ENCODE assay signal across 10 cellular contexts in genomic region chr17:50947844-50948514, GRCh38.
A peak's percentile ranks its signal among the peaks of the same experiment; 100 is the strongest.
DNase-seq lines count a peak whose midpoint lies in the region; ATAC-seq, FAIRE-seq and TF ChIP-seq lines count a peak whose summit lies in the region.
"Had no signal": no experiment of that assay in that cellular context is flagged by ENCODE, and none has a peak within 500 bp of the region (broad histone marks: within the 10 kb centered on the region; RNA-seq: fewer than 3 reads in every experiment).

No MANE protein-coding gene starts in this region.

- POLR2A ChIA-PET in A549 (lab: Yijun Ruan, JAX) = interaction anchor here (0.5 to 18.7 kb wide), 3 partner anchors 84 to 205 kb away, joined by 4 to 648 read pairs (median 4); partner anchors contain the start of genes NME1 and TOB1

- H3K27me3 Mint-ChIP-seq in mesothelial cell of epicardium (ENCODE audit: low read depth) = no peaks in the 10 kb centered on the region

- peak overlapping the region; percentile 80 for H3K27ac Mint-ChIP-seq in mesothelial cell of epicardium

- FAIRE-seq in A549 (lab: Jason Lieb, UNC) = no peak
- FAIRE-seq: colon, G401.6 had no signal

- H3K4me1 ChIP-seq in A549 = peaks cover 81% of the 10 kb centered on the region

- CTCF ChIA-PET in A549 (lab: Yijun Ruan, JAX) = interaction anchor here (0.6 to 28.2 kb wide), 16 partner anchors 8 to 401 kb away, joined by 3 to 1502 read pairs (median 6); partner anchors contain the start of genes NME1, SPATA20 and TOB1

- no peak overlapping the region for H3K4me3 ChIP-seq in A549

- in situ Hi-C loops in T47D (cut with HindIII; ENCODE audit: low pct_unique_long_range_greater_than_20kb, low sequenced_read_pairs) = no loop called here

- TF ChIP-seq EP300 in A549 (IDR thresholded peaks at IDR 0.05) = no peak
- TF ChIP-seq EP300 in Ishikawa (IDR thresholded peaks at IDR 0.05; ENCODE audit: borderline replicate concordance) = no peak

- H3K4me1 Mint-ChIP-seq in mesothelial cell of epicardium = peaks cover 43% of the 10 kb centered on the region

- H3K9me3 ChIP-seq in A549 = no peaks in the 10 kb centered on the region

- TF ChIP-seq RAD21 in A549 (conservative IDR thresholded peaks at IDR 0.05 in 1 of 2, IDR thresholded peaks at IDR 0.05 in 1 of 2) (0 out of 5 replicates have a peak, but pooled peaks of 1 of the 2 experiments have one; percentile 13), Ishikawa (IDR thresholded peaks at IDR 0.05; ENCODE audit: low read depth) (no peak)

- H3K36me3 Mint-ChIP-seq in mesothelial cell of epicardium = no peaks in the 10 kb centered on the region

- TF ChIP-seq POLR2A in A549 (IDR thresholded peaks at IDR 0.05; ENCODE audit: low read length) (no peak), GM18505 (IDR thresholded peaks at IDR 0.05; ENCODE audit: borderline replicate concordance, extremely low read depth, insufficient read depth, insufficient read length) (no peak)

- DNase-seq in A549 (ENCODE audit: low read depth in 1 of 2, low spot score in 1 of 2) = peak in 1 of 2 experiments; percentile 89
- DNase-seq in T47D (ENCODE audit: low read depth in 1 of 2, low spot score in 1 of 2) = peak; percentile 60 to 96
- peak in 1 of 2 experiments; percentile 37 for DNase-seq in mesothelial cell of epicardium (ENCODE audit: low spot score in 2 of 2, unreplicated experiment in 2 of 2)
- no peak for DNase-seq in glomerular visceral epithelial cell (ENCODE audit: extremely low spot score)
- DNase-seq in Kasumi-1 (lab: John Stamatoyannopoulos, UW) = no peak

- ATAC-seq in A549 (no peak), GM21619 (IDR thresholded peaks at IDR 0.05; ENCODE audit: unreplicated experiment) (no peak), GM18505 (IDR thresholded peaks at IDR 0.05; ENCODE audit: unreplicated experiment) (no peak)

- peak overlapping the region; percentile 71 for H3K4me2 ChIP-seq in A549

- WGBS in A549 (ENCODE audit: missing lambda C conversion rate) = 56% methylated on average over 14 of the region's 14 CpGs

- no peaks in the 10 kb centered on the region for H3K9me3 Mint-ChIP-seq in mesothelial cell of epicardium

- H3K4me3 Mint-ChIP-seq in mesothelial cell of epicardium = no peak overlapping the region

- TF ChIP-seq CTCF in A549 (IDR thresholded peaks at IDR 0.05) (no peak), mesothelial cell of epicardium (IDR thresholded peaks at IDR 0.05; ENCODE audit: unreplicated experiment) (no peak)

- H3K27ac ChIP-seq in A549 = peak overlapping the region; percentile 93 to 98

TF ChIP-seq in A549, 52 proteins besides CTCF, POLR2A, EP300 and RAD21:
- TF ChIP-seq NR3C1 (IDR thresholded peaks at IDR 0.05) = no peak
- TF ChIP-seq TFCP2L1 (CRISPR knock-in tag; IDR thresholded peaks at IDR 0.05) = no peak
- no peak for TF ChIP-seq BHLHE40 (IDR thresholded peaks at IDR 0.05; ENCODE audit: low read depth, low read length)
- peak; percentile 26 for TF ChIP-seq MAX (IDR thresholded peaks at IDR 0.05)
- TF ChIP-seq E2F6 (IDR thresholded peaks at IDR 0.05; ENCODE audit: borderline replicate concordance, low read depth) = 0 out of 2 replicates have a peak, but pooled peaks have one; percentile 27
- no peak for TF ChIP-seq PBX3 (IDR thresholded peaks at IDR 0.05)
- TF ChIP-seq GATA3 (IDR thresholded peaks at IDR 0.05; ENCODE audit: borderline replicate concordance) = peak; percentile 69
- no peak for TF ChIP-seq JUNB (IDR thresholded peaks at IDR 0.05)
- peak; percentile 78; the same call in 1 of the 2 replicates for TF ChIP-seq EHF (CRISPR knock-in tag; IDR thresholded peaks at IDR 0.05)
- TF ChIP-seq HOXB13 (CRISPR knock-in tag; IDR thresholded peaks at IDR 0.05; ENCODE audit: low read depth) = peak; percentile 38; the same call in 1 of the 2 replicates

TF ChIP-seq in Ishikawa, 13 proteins besides CTCF, POLR2A, EP300 and RAD21:
- TF ChIP-seq NFIC (IDR thresholded peaks at IDR 0.05) (0 out of 2 replicates have a peak, but pooled peaks have one; percentile 43), FOXM1 (IDR thresholded peaks at IDR 0.05; ENCODE audit: borderline replicate concordance, low read depth) (no peak)

Comparison
In these comparisons a context has a peak if more than half of its experiments do, and no peak if none do; other contexts are left out.
1. DNase-seq: peak in T47D (2 of 2); none in glomerular visceral epithelial cell (single experiment) and Kasumi-1 (0 of 2).